ENCODE assay signal across 23 cellular contexts in the genomic region with DNA sequence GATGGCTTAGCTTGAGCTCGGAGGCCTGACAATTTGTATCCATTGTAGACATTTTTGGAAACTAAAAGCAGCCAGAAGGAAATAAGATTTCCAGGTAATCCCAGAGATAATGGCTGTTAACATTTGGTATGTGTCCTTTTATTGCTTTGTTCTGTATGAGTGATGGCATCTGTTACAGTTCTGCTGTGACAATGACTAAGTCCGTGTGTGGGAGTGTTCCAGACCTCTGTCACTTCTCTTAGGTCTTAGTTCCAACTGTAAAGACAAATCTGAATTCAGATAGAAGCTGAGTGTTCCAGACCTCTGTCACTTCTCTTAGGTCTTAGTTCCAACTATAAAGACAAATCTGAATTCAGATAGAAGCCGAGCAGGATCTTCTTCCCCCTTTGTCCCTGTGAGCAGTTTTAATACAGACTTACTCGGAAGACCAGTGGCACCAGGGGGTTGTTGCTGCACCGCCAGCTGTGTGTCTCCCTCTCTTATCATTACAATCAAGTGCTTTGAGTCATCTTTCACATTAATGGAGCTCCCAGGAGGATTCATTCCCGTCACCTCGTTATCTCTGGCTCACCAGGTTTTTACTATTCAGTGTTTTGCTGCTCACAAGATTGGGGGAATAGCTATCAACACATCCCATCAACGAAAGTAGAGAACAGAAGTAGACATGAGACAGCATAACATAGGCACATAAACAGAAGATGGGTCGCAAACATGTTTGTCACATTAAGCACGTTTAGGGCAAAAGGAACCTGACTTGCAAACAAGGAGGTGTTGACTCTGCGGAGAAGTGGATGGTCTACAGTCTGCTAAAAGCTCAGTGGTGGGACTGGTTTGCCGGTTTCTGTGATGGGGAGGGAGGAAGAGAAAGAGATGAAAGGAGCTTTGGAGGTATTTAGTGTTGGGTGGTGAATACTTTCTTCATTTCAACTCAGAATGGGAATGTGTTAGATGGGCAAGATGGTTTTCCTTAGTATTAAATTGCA.
DNase-seq lines count a peak whose midpoint lies in the region; ATAC-seq and TF ChIP-seq lines count a peak whose summit lies in the region.
"Had no signal": no experiment of that assay in that cellular context is flagged by ENCODE, and none has a peak within 500 bp of the region (broad histone marks: within the 10 kb centered on the region; RNA-seq: fewer than 3 reads in every experiment).

No MANE protein-coding gene starts in this region.

- WGBS in mesodermal cell (ENCODE audit: insufficient coverage in 2 of 2), 2 experiments, result 54 to 57% methylated on average over 8 to 9 of the region's 12 CpGs

- ATAC-seq in GM23338 (peak; percentile 70), T-helper 17 cell (no peak), Right ventricle myocardium inferior (no peak)
- ATAC-seq: heart left ventricle, natural killer cell, Panc1, SK-N-SH treated with all-trans-retinoic acid at 6 μM for 48 hours had no signal

- H3K4me1 ChIP-seq in GM23338 (ENCODE audit: insufficient read depth), result peaks cover 26% of the 10 kb centered on the region
- peaks cover 6% of the 10 kb centered on the region for H3K4me1 ChIP-seq in mesodermal cell (ENCODE audit: control insufficient read depth, insufficient read depth, low read length, poor library complexity, severe bottlenecking)
- H3K4me1 ChIP-seq: BLaER1, heart left ventricle, parathyroid adenoma, suprapubic skin had no signal

- H3K36me3 Mint-ChIP-seq in GM23338 (ENCODE audit: low read depth), result no peaks in the 10 kb centered on the region
- peaks cover 4% of the 10 kb centered on the region for H3K36me3 Mint-ChIP-seq in T-helper 17 cell (ENCODE audit: low read depth)
- H3K36me3 Mint-ChIP-seq: IgD-negative memory B cell, natural killer cell had no signal

- no peaks in the 10 kb centered on the region for H4K20me1 ChIP-seq in GM23338 (replicated peaks; ENCODE audit: insufficient read depth)
- H4K20me1 ChIP-seq: BLaER1 had no signal

- H3K79me2 ChIP-seq in GM23338 (replicated peaks; ENCODE audit: insufficient read depth), result no peaks in the 10 kb centered on the region
- H3K79me2 ChIP-seq: parathyroid adenoma had no signal

- H3K27ac Mint-ChIP-seq in GM23338 (no peak overlapping the region), T-helper 17 cell (peak overlapping the region; percentile 70)
- H3K27ac Mint-ChIP-seq: IgD-negative memory B cell had no signal

- H3F3A ChIP-seq in GM23338 (replicated peaks; ENCODE audit: low read depth), result 0 out of 2 replicates have a peak, but pooled peaks cover 3% of the 10 kb centered on the region

- in situ Hi-C loops in KBM-7 (cut with MboI; ENCODE audit: low pct_unique_long_range_greater_than_20kb, low sequenced_read_pairs) (no loop called here), GM13977 (cut with MboI; ENCODE audit: low pct_unique_long_range_greater_than_20kb, low sequenced_read_pairs, unreplicated experiment) (no loop called here)

- H3K27me3 Mint-ChIP-seq in GM23338 (ENCODE audit: insufficient read depth, low read depth, poor library complexity) (peaks cover 3% of the 10 kb centered on the region), T-helper 17 cell (no peaks in the 10 kb centered on the region)
- H3K27me3 Mint-ChIP-seq: IgD-negative memory B cell had no signal

- no peaks in the 10 kb centered on the region for H3K27me3 ChIP-seq in GM23338 (ENCODE audit: insufficient read depth)
- H3K27me3 ChIP-seq: BLaER1, heart left ventricle had no signal

- no peak overlapping the region for H2AFZ ChIP-seq in GM23338
- H2AFZ ChIP-seq: parathyroid adenoma had no signal

- H3K4me1 Mint-ChIP-seq in GM23338 (peaks cover 19% of the 10 kb centered on the region), T-helper 17 cell (peaks cover 9% of the 10 kb centered on the region)
- H3K4me1 Mint-ChIP-seq: IgD-negative memory B cell had no signal

- DNase-seq in GM23338 (ENCODE audit: low spot score) (peak; percentile 37), KBM-7 (peak; percentile 3), T-helper 17 cell (no peak), middle frontal gyrus (ENCODE audit: extremely low spot score, low spot score) (no peak), GM13977 (ENCODE audit: low spot score) (no peak), Right ventricle myocardium inferior (ENCODE audit: missing footprints) (no peak)
- DNase-seq: activated CD4-positive, alpha-beta T cell treated with anti-CD3 and anti-CD28 coated beads for 48 hours; activated naive CD4-positive, alpha-beta T cell; aorta; GF-D8; heart left ventricle; natural killer cell; NCI-H1092; NCI-H82; small intestine; stimulated activated CD8-positive, alpha-beta memory T cell treated with anti-CD3 and anti-CD28 coated beads, Interleukin-4, amount 100 ng/mL, for 48 hours had no signal

- H3K27ac ChIP-seq in GM23338 (ENCODE audit: low read depth) (peak overlapping the region; percentile 35; the same call in 1 of the 2 replicates), mesodermal cell (ENCODE audit: low read depth, low read length, severe bottlenecking) (peak overlapping the region; percentile 13)
- H3K27ac ChIP-seq: BLaER1, heart left ventricle, parathyroid adenoma, suprapubic skin had no signal

- 0 out of 2 replicates have a peak overlapping the region, but pooled peaks have one; percentile 1 for H3K4me3 ChIP-seq in GM23338
- H3K4me3 ChIP-seq in mesodermal cell (ENCODE audit: extremely low read depth, insufficient read depth, low read length, poor library complexity, severe bottlenecking), result no peak overlapping the region
- H3K4me3 ChIP-seq: BLaER1, heart left ventricle, suprapubic skin had no signal

- H3K4me3 Mint-ChIP-seq in GM23338, result no peak overlapping the region; the same call in 2 of the 3 replicates
- no peak overlapping the region for H3K4me3 Mint-ChIP-seq in T-helper 17 cell
- H3K4me3 Mint-ChIP-seq: IgD-negative memory B cell, natural killer cell had no signal

- H3K9me3 ChIP-seq in T-helper 17 cell (ENCODE audit: control insufficient read depth, low read length, poor library complexity, severe bottlenecking), result no peaks in the 10 kb centered on the region
- H3K9me3 ChIP-seq in mesodermal cell (ENCODE audit: control insufficient read depth, low read length), result no peaks in the 10 kb centered on the region
- H3K9me3 ChIP-seq: BLaER1, heart left ventricle, suprapubic skin had no signal

- H3K36me3 ChIP-seq in GM23338 (ENCODE audit: insufficient read depth), result no peaks in the 10 kb centered on the region
- H3K36me3 ChIP-seq in mesodermal cell (ENCODE audit: control insufficient read depth, insufficient read depth, low read length), result no peaks in the 10 kb centered on the region
- H3K36me3 ChIP-seq: BLaER1, heart left ventricle, suprapubic skin had no signal

- intact Hi-C loops in Right ventricle myocardium inferior (cut with DNase I), result no loop called here

- TF ChIP-seq CTCF in GM23338 (conservative IDR thresholded peaks at IDR 0.05; ENCODE audit: low read depth in 2 of 2) (no peak), GM13977 (IDR thresholded peaks at IDR 0.05; ENCODE audit: extremely low read depth, insufficient read depth, missing control alignments) (no peak)

- no peaks in the 10 kb centered on the region for H3K9me3 Mint-ChIP-seq in GM23338
- H3K9me3 Mint-ChIP-seq: IgD-negative memory B cell, natural killer cell had no signal

- 0 out of 2 replicates have a peak, but pooled peaks cover 11% of the 10 kb centered on the region for H3K9me2 ChIP-seq in GM23338 (ENCODE audit: insufficient read depth)

- H3K4me2 ChIP-seq in GM23338, result peak overlapping the region; percentile 58
- H3K4me2 ChIP-seq: BLaER1 had no signal

TF ChIP-seq in GM23338, 12 proteins besides CTCF, POLR2A, EP300 and RAD21:
- TF ChIP-seq ETS1 (IDR thresholded peaks at IDR 0.05), result no peak
- no peak for TF ChIP-seq REST (IDR thresholded peaks at IDR 0.05; ENCODE audit: unreplicated experiment)
- TF ChIP-seq ZNF114 (CRISPR knock-in tag; IDR thresholded peaks at IDR 0.05), result 0 out of 2 replicates have a peak, but pooled peaks have one; percentile 27
- TF ChIP-seq EZH2phosphoT487 (IDR thresholded peaks at IDR 0.05; ENCODE audit: unreplicated experiment), result no peak

Comparison
In these comparisons a context has a peak if more than half of its experiments do, and no peak if none do; other contexts are left out.
1. DNase-seq: peak in GM23338 (single experiment) and KBM-7 (single experiment); none in T-helper 17 cell (0 of 3), middle frontal gyrus (single experiment), GM13977 (single experiment) and Right ventricle myocardium inferior (single experiment).